1 cellular context compared by ENCODE assay signal in genomic region chr1:91502138-91502881, GRCh38.
TF ChIP-seq lines count a peak whose summit lies in the region.

No MANE protein-coding gene starts in this region.

TF ChIP-seq in K562, 482 proteins besides CTCF, POLR2A, EP300 and RAD21 (continued from another document and continues in another):
- TF ChIP-seq ZNF740 (CRISPR knock-in tag; IDR thresholded peaks at IDR 0.05) (no peak), ZNF740 (tag; IDR thresholded peaks at IDR 0.05) (no peak), ARNT (IDR thresholded peaks at IDR 0.05) (0 out of 4 replicates have a peak, but pooled peaks of 1 of the 2 experiments have one; percentile 27), ZNF324 (CRISPR knock-in tag; IDR thresholded peaks at IDR 0.05) (no peak), SRF (CRISPR knock-in tag; IDR thresholded peaks at IDR 0.05) (no peak), ELF2 (CRISPR knock-in tag; IDR thresholded peaks at IDR 0.05) (no peak), AFF4 (CRISPR knock-in tag; IDR thresholded peaks at IDR 0.05) (no peak), ZNF583 (CRISPR knock-in tag; IDR thresholded peaks at IDR 0.05) (no peak), THRAP3 (IDR thresholded peaks at IDR 0.05; ENCODE audit: borderline replicate concordance) (0 out of 2 replicates have a peak, but pooled peaks have one; percentile 36), BCLAF1 (IDR thresholded peaks at IDR 0.05; ENCODE audit: borderline replicate concordance in 1 of 2, control insufficient read depth in 1 of 2, low read depth in 2 of 2, low read length in 1 of 2) (0 out of 4 replicates have a peak, but pooled peaks of 1 of the 2 experiments have one; percentile 38), POLR3G (IDR thresholded peaks at IDR 0.05; ENCODE audit: extremely low read depth, insufficient read length, insufficient replicate concordance) (no peak), SLC30A9 (CRISPR knock-in tag; IDR thresholded peaks at IDR 0.05) (no peak), PRPF4 (IDR thresholded peaks at IDR 0.05; ENCODE audit: insufficient read depth, low read depth, low read length, poor library complexity, severe bottlenecking) (no peak), RBM17 (IDR thresholded peaks at IDR 0.05; ENCODE audit: borderline replicate concordance, low read depth, low read length) (no peak), ZBTB43 (CRISPR knock-in tag; IDR thresholded peaks at IDR 0.05) (no peak), BHLHE40 (IDR thresholded peaks at IDR 0.05; ENCODE audit: low read length) (no peak), TEAD4 (IDR thresholded peaks at IDR 0.05; ENCODE audit: low read length) (peak; percentile 41; the same call in 1 of the 2 replicates), TEAD4 (CRISPR knock-in tag; IDR thresholded peaks at IDR 0.05; ENCODE audit: borderline replicate concordance) (no peak), ZBTB5 (IDR thresholded peaks at IDR 0.05) (0 out of 2 replicates have a peak, but pooled peaks have one; percentile 21), UBTF (IDR thresholded peaks at IDR 0.05; ENCODE audit: borderline replicate concordance in 1 of 2, low read depth in 2 of 2, low read length in 2 of 2) (no peak), SRSF3 (IDR thresholded peaks at IDR 0.05; ENCODE audit: insufficient read depth, low read length) (no peak), RFX5 (IDR thresholded peaks at IDR 0.05; ENCODE audit: low read depth, low read length) (no peak), MBD2 (IDR thresholded peaks at IDR 0.05; ENCODE audit: borderline replicate concordance, low read depth) (no peak), FUS (optimal IDR thresholded peaks at IDR 0.05; ENCODE audit: low read depth, low read length) (no peak), ZNF274 (IDR thresholded peaks at IDR 0.05; ENCODE audit: borderline replicate concordance, low read depth, low read length) (no peak), MTA2 (IDR thresholded peaks at IDR 0.05; ENCODE audit: low read depth) (0 out of 2 replicates have a peak, but pooled peaks have one; percentile 10), ZNF212 (CRISPR knock-in tag; IDR thresholded peaks at IDR 0.05) (no peak), COPS2 (conservative IDR thresholded peaks at IDR 0.05) (no peak), ARID1B (IDR thresholded peaks at IDR 0.05) (0 out of 2 replicates have a peak, but pooled peaks have one; percentile 19), TRIM28 (IDR thresholded peaks at IDR 0.05) (0 out of 2 replicates have a peak, but pooled peaks have one; percentile 46), TAF9B (IDR thresholded peaks at IDR 0.05; ENCODE audit: partially characterized antibody) (peak; percentile 10), RB1 (IDR thresholded peaks at IDR 0.05; ENCODE audit: low read depth) (no peak), YY1 (IDR thresholded peaks at IDR 0.05; ENCODE audit: borderline replicate concordance in 1 of 3, control insufficient read depth in 1 of 3, extremely low read depth in 1 of 3, insufficient read depth in 3 of 3, insufficient read length in 1 of 3, insufficient replicate concordance in 2 of 3, low read depth in 1 of 3, low read length in 2 of 3) (no peak), ZNF3 (CRISPR knock-in tag; IDR thresholded peaks at IDR 0.05) (no peak), PHB (CRISPR knock-in tag; IDR thresholded peaks at IDR 0.05) (no peak), BRF1 (IDR thresholded peaks at IDR 0.05; ENCODE audit: borderline replicate concordance, extremely low read depth, insufficient read length) (no peak), ZC3H11A (IDR thresholded peaks at IDR 0.05; ENCODE audit: low read depth, low read length) (no peak)
- TF ChIP-seq, protein P1, sequence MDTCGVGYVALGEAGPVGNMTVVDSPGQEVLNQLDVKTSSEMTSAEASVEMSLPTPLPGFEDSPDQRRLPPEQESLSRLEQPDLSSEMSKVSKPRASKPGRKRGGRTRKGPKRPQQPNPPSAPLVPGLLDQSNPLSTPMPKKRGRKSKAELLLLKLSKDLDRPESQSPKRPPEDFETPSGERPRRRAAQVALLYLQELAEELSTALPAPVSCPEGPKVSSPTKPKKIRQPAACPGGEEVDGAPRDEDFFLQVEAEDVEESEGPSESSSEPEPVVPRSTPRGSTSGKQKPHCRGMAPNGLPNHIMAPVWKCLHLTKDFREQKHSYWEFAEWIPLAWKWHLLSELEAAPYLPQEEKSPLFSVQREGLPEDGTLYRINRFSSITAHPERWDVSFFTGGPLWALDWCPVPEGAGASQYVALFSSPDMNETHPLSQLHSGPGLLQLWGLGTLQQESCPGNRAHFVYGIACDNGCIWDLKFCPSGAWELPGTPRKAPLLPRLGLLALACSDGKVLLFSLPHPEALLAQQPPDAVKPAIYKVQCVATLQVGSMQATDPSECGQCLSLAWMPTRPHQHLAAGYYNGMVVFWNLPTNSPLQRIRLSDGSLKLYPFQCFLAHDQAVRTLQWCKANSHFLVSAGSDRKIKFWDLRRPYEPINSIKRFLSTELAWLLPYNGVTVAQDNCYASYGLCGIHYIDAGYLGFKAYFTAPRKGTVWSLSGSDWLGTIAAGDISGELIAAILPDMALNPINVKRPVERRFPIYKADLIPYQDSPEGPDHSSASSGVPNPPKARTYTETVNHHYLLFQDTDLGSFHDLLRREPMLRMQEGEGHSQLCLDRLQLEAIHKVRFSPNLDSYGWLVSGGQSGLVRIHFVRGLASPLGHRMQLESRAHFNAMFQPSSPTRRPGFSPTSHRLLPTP (IDR thresholded peaks at IDR 0.05; ENCODE audit: borderline replicate concordance, extremely low read depth, insufficient read length) = no peak
- TF ChIP-seq, protein P2, sequence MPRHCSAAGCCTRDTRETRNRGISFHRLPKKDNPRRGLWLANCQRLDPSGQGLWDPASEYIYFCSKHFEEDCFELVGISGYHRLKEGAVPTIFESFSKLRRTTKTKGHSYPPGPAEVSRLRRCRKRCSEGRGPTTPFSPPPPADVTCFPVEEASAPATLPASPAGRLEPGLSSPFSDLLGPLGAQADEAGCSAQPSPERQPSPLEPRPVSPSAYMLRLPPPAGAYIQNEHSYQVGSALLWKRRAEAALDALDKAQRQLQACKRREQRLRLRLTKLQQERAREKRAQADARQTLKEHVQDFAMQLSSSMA (CRISPR knock-in tag; IDR thresholded peaks at IDR 0.05) = no peak
- TF ChIP-seq, protein P3, sequence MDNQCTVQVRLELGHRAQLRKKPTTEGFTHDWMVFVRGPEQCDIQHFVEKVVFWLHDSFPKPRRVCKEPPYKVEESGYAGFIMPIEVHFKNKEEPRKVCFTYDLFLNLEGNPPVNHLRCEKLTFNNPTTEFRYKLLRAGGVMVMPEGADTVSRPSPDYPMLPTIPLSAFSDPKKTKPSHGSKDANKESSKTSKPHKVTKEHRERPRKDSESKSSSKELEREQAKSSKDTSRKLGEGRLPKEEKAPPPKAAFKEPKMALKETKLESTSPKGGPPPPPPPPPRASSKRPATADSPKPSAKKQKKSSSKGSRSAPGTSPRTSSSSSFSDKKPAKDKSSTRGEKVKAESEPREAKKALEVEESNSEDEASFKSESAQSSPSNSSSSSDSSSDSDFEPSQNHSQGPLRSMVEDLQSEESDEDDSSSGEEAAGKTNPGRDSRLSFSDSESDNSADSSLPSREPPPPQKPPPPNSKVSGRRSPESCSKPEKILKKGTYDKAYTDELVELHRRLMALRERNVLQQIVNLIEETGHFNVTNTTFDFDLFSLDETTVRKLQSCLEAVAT (IDR thresholded peaks at IDR 0.05) = 0 out of 4 replicates have a peak, but pooled peaks of 1 of the 2 experiments have one; percentile 31
